Comparison of ENCODE assay signal across 2 cellular contexts in genomic region chr15:40380636-40381035, GRCh38.
TF ChIP-seq lines count a peak whose summit lies in the region.

No MANE protein-coding gene starts in this region.

TF ChIP-seq in SK-N-SH, 30 proteins besides CTCF, POLR2A, EP300 and RAD21 (continued from another document):
- no peak for TF ChIP-seq ZBTB33 (IDR thresholded peaks at IDR 0.05; ENCODE audit: borderline replicate concordance, low read depth)
- TF ChIP-seq EZH2phosphoT487 (IDR thresholded peaks at IDR 0.05; ENCODE audit: borderline replicate concordance, low read depth): no peak
- no peak for TF ChIP-seq MXI1 (IDR thresholded peaks at IDR 0.05; ENCODE audit: low read depth, low read length)
- no peak for TF ChIP-seq SIN3A (IDR thresholded peaks at IDR 0.05; ENCODE audit: borderline replicate concordance, low read depth, low read length)
- no peak for TF ChIP-seq NFIC (IDR thresholded peaks at IDR 0.05; ENCODE audit: borderline replicate concordance)

TF ChIP-seq in SK-N-SH treated with all-trans-retinoic acid at 6 μM for 48 hours, 23 proteins besides CTCF, POLR2A, EP300 and RAD21 (continued from another document):
- no peak for TF ChIP-seq ARNTL (CRISPR knock-in tag; IDR thresholded peaks at IDR 0.05; ENCODE audit: borderline replicate concordance, low read depth)
- no peak for TF ChIP-seq ESRRG (CRISPR knock-in tag; IDR thresholded peaks at IDR 0.05)
- no peak for TF ChIP-seq CSDC2 (CRISPR knock-in tag; IDR thresholded peaks at IDR 0.05)
- no peak for TF ChIP-seq ZFP3 (CRISPR knock-in tag; IDR thresholded peaks at IDR 0.05)
- TF ChIP-seq POU6F1 (CRISPR knock-in tag; IDR thresholded peaks at IDR 0.05; ENCODE audit: borderline replicate concordance, low read depth): no peak
- no peak for TF ChIP-seq ZC3H10 (CRISPR knock-in tag; IDR thresholded peaks at IDR 0.05)
- no peak for TF ChIP-seq ZNF70 (CRISPR knock-in tag; IDR thresholded peaks at IDR 0.05)
- no peak for TF ChIP-seq CSRNP3 (CRISPR knock-in tag; IDR thresholded peaks at IDR 0.05)
- TF ChIP-seq ZNF8 (CRISPR knock-in tag; IDR thresholded peaks at IDR 0.05): no peak
TF ChIP-seq in SK-N-SH treated with all-trans-retinoic acid at 6 μM for 48 hours: peak in this region for 0.
